ENCODE assay signal across 24 cellular contexts in genomic region chr6:137423444-137424168, GRCh38.
A peak's percentile ranks its signal among the peaks of the same experiment; 100 is the strongest.
DNase-seq lines count a peak whose midpoint lies in the region; ATAC-seq lines count a peak whose summit lies in the region.
"Had no signal": no experiment of that assay in that cellular context is flagged by ENCODE, and none has a peak within 500 bp of the region (broad histone marks: within the 10 kb centered on the region; RNA-seq: fewer than 3 reads in every experiment).

No MANE protein-coding gene starts in this region.

- H3K9me3 Mint-ChIP-seq in immature natural killer cell, result no peaks in the 10 kb centered on the region
- H3K9me3 Mint-ChIP-seq: activated T-helper 17 cell treated with anti-CD3 and anti-CD28 coated beads, Interleukin-2, amount 50 U/mL, for 72 hours; CD4-positive, alpha-beta T cell had no signal

- H3K27ac ChIP-seq in BLaER1, result no peak overlapping the region
- H3K27ac ChIP-seq in substantia nigra (ENCODE audit: low read depth, low read length, poor library complexity, severe bottlenecking), result no peak overlapping the region
- H3K27ac ChIP-seq: gastrocnemius medialis, pancreas, upper lobe of left lung had no signal

- H4K20me1 ChIP-seq in BLaER1, result no peaks in the 10 kb centered on the region

- H3K27me3 Mint-ChIP-seq in immature natural killer cell (ENCODE audit: low read depth in 3 of 3), result peaks cover 2 to 8% (median 3%) of the 10 kb centered on the region in 3 donors
- H3K27me3 Mint-ChIP-seq: activated T-helper 17 cell treated with anti-CD3 and anti-CD28 coated beads, Interleukin-2, amount 50 U/mL, for 72 hours; CD4-positive, alpha-beta T cell had no signal

- peaks cover 26% of the 10 kb centered on the region for H3K4me1 ChIP-seq in BLaER1
- H3K4me1 ChIP-seq: gastrocnemius medialis, pancreas, upper lobe of left lung had no signal

- H3K36me3 ChIP-seq in BLaER1, result no peaks in the 10 kb centered on the region
- no peaks in the 10 kb centered on the region for H3K36me3 ChIP-seq in H7 (replicated peaks; ENCODE audit: control insufficient read depth, insufficient read depth, low read length)
- H3K36me3 ChIP-seq: gastrocnemius medialis, pancreas, upper lobe of left lung had no signal

- DNase-seq in H7, result peak; percentile 68
- peak; percentile 80 for DNase-seq in NCI-H69 (lab: John Stamatoyannopoulos, UW)
- DNase-seq in iPS DF 19.7 (ENCODE audit: low read depth, low spot score), result peak; percentile 75
- DNase-seq in immature natural killer cell, result no peak
- DNase-seq in activated effector memory CD4-positive, alpha-beta T cell treated with Interleukin-2 at 50 U/mL for 16 hours, result no peak
- DNase-seq in substantia nigra (lab: John Stamatoyannopoulos, UW), result no peak
- DNase-seq: ACHN; CD4-positive, alpha-beta T cell; dermis blood vessel endothelial cell; DMS79 treated with DMSO at 0.1 percent for 48 hours; gastrocnemius medialis; NCI-H187; NCI-H446 treated with DMSO at 0.1 percent for 48 hours; OCI-M1; pancreas; SHP77 treated with DMSO at 0.1 percent for 48 hours; stimulated activated naive CD4-positive, alpha-beta T cell treated with Interleukin-2 at 50 U/mL for 16 hours; T-helper 2 cell; upper lobe of left lung had no signal

- peak overlapping the region; percentile 40 for H3K4me2 ChIP-seq in BLaER1

- no peaks in the 10 kb centered on the region; the same call in 1 of the 2 replicates for H3K9me3 ChIP-seq in BLaER1
- H3K9me3 ChIP-seq: gastrocnemius medialis, pancreas, upper lobe of left lung had no signal

- no peak for ATAC-seq in HG02642 (IDR thresholded peaks at IDR 0.05; ENCODE audit: poor library complexity, unreplicated experiment)
- ATAC-seq: activated T-helper 17 cell treated with anti-CD3 and anti-CD28 coated beads, Interleukin-2, amount 50 U/mL, for 72 hours; gastrocnemius medialis; naive thymus-derived CD4-positive, alpha-beta T cell; pancreas; sciatic nerve had no signal

- no peak overlapping the region for H3K4me3 Mint-ChIP-seq in immature natural killer cell
- H3K4me3 Mint-ChIP-seq: activated T-helper 17 cell treated with anti-CD3 and anti-CD28 coated beads, Interleukin-2, amount 50 U/mL, for 72 hours; CD4-positive, alpha-beta T cell had no signal

- H3K27me3 ChIP-seq in BLaER1, result no peaks in the 10 kb centered on the region
- no peaks in the 10 kb centered on the region; the same call in 1 of the 2 replicates for H3K27me3 ChIP-seq in H7 (ENCODE audit: control insufficient read depth, insufficient read depth, low read length)
- H3K27me3 ChIP-seq: gastrocnemius medialis, pancreas, upper lobe of left lung had no signal

- H3K36me3 Mint-ChIP-seq in immature natural killer cell, result no peaks in the 10 kb centered on the region
- H3K36me3 Mint-ChIP-seq: naive thymus-derived CD4-positive, alpha-beta T cell had no signal

- no peak overlapping the region for H3K4me3 ChIP-seq in BLaER1
- no peak overlapping the region for H3K4me3 ChIP-seq in H7 (ENCODE audit: insufficient read depth, low read depth, low read length)
- H3K4me3 ChIP-seq: gastrocnemius medialis, pancreas, upper lobe of left lung had no signal

- no peak overlapping the region for H3K9ac ChIP-seq in BLaER1

- no peak overlapping the region for H3K27ac Mint-ChIP-seq in immature natural killer cell
- H3K27ac Mint-ChIP-seq: activated T-helper 17 cell treated with anti-CD3 and anti-CD28 coated beads, Interleukin-2, amount 50 U/mL, for 72 hours; CD4-positive, alpha-beta T cell had no signal

- peaks cover 26 to 28% of the 10 kb centered on the region in 2 donors for H3K4me1 Mint-ChIP-seq in immature natural killer cell

Comparison
In these comparisons a context has a peak if more than half of its experiments do, and no peak if none do; other contexts are left out.
1. DNase-seq: peak in H7 (single experiment), NCI-H69 (single experiment) and iPS DF 19.7 (single experiment); none in immature natural killer cell (0 of 3), activated effector memory CD4-positive, alpha-beta T cell treated with Interleukin-2 at 50 U/mL for 16 hours (single experiment) and substantia nigra (0 of 49).